In genomic region chr10:29734980-29735627, GRCh38 we compare ENCODE assay signal across 7 cellular contexts.
DNase-seq lines count a peak whose midpoint lies in the region; ATAC-seq and TF ChIP-seq lines count a peak whose summit lies in the region.

No MANE protein-coding gene starts in this region.

- H3K9me3 ChIP-seq in esophagus squamous epithelium (no peaks in the 10 kb centered on the region), subcutaneous abdominal adipose tissue (ENCODE audit: control insufficient read depth in 5 of 5, low read length in 5 of 5) (no peaks in the 10 kb centered on the region)

- H3K27me3 Mint-ChIP-seq in natural killer cell (ENCODE audit: low read depth in 2 of 2): peaks cover 9 to 14% of the 10 kb centered on the region in 2 donors

- intact Hi-C loops in esophagus squamous epithelium (cut with DNase I): loop anchor here (10.0 kb wide), 3 partner anchors 110 to 260 kb away; no protein-coding TSS in a partner anchor
- intact Hi-C loops in natural killer cell (cut with micrococcal nuclease): loop anchor here (1.0 to 10.0 kb wide), 4 partner anchors 50 to 145 kb away; no protein-coding TSS in a partner anchor

- peak overlapping the region; percentile 31 to 80 for H3K27ac Mint-ChIP-seq in natural killer cell

- H3K27ac ChIP-seq in esophagus squamous epithelium: peak overlapping the region; percentile 96 to 100 (median 98)
- peak overlapping the region; percentile 95 for H3K27ac ChIP-seq in subcutaneous abdominal adipose tissue (ENCODE audit: low read depth, low read length)

- no peak for TF ChIP-seq CTCF in esophagus squamous epithelium (IDR thresholded peaks at IDR 0.05)
- no peak for TF ChIP-seq CTCF in natural killer cell (IDR thresholded peaks at IDR 0.05)

- no peaks in the 10 kb centered on the region for H3K27me3 ChIP-seq in esophagus squamous epithelium
- H3K27me3 ChIP-seq in subcutaneous abdominal adipose tissue (ENCODE audit: control insufficient read depth in 5 of 5, insufficient read depth in 4 of 5, low read length in 5 of 5): no peaks in the 10 kb centered on the region

- H3K4me1 ChIP-seq in esophagus squamous epithelium (peaks cover 12 to 61% (median 19%) of the 10 kb centered on the region in 3 donors), subcutaneous abdominal adipose tissue (ENCODE audit: control insufficient read depth in 5 of 5, insufficient read depth in 5 of 5, low read length in 5 of 5) (peaks cover 0 to 23% (median 22%) of the 10 kb centered on the region in 5 donors)

- WGBS in esophagus squamous epithelium, 2 donors: 10% methylated on average over 2 of the region's 77 CpGs; no CpG with 5 or more reads in 1 of the 2 donors

- peaks cover 11 to 43% of the 10 kb centered on the region in 2 donors for H3K4me1 Mint-ChIP-seq in natural killer cell

- DNase-seq in NCI-H146 treated with DMSO at 0.1 percent for 48 hours (lab: John Stamatoyannopoulos, UW; ENCODE audit: unreplicated experiment) (peak; percentile 8), esophagus squamous epithelium (lab: John Stamatoyannopoulos, UW) (no peak), natural killer cell (peak; percentile 49)
- DNase-seq in activated T-cell treated with anti-CD3 and anti-CD28 coated beads, Interleukin-2, amount 50 U/mL, for 1 hour: peak; percentile 67

- H3K36me3 Mint-ChIP-seq in natural killer cell: no peaks in the 10 kb centered on the region

- peak; percentile 68 for ATAC-seq in GM18502 (IDR thresholded peaks at IDR 0.05; ENCODE audit: poor library complexity, unreplicated experiment)
- ATAC-seq in HG02588 (IDR thresholded peaks at IDR 0.05; ENCODE audit: unreplicated experiment): peak; percentile 53
- peak; percentile 39 to 69 (median 57) for ATAC-seq in natural killer cell

- H3K36me3 ChIP-seq in esophagus squamous epithelium (peaks cover 0 to under 1% (median 0%) of the 10 kb centered on the region in 3 donors), subcutaneous abdominal adipose tissue (ENCODE audit: control insufficient read depth in 5 of 5, insufficient read depth in 5 of 5, low read length in 5 of 5) (no peaks in the 10 kb centered on the region)

- H3K4me3 ChIP-seq in esophagus squamous epithelium (peak overlapping the region; percentile 67 to 97 (median 84)), subcutaneous abdominal adipose tissue (ENCODE audit: low read depth in 1 of 5, low read length in 5 of 5) (peak overlapping the region; percentile 79 to 86 (median 79))

- peak overlapping the region; percentile 2 to 91 (median 87) for H3K9ac ChIP-seq in subcutaneous abdominal adipose tissue (ENCODE audit: low read length in 5 of 5)

- peak in 1 of 4 donors; percentile 21 for TF ChIP-seq POLR2A in esophagus squamous epithelium (IDR thresholded peaks at IDR 0.05)

- no peaks in the 10 kb centered on the region for H3K9me3 Mint-ChIP-seq in natural killer cell

- peak overlapping the region; percentile 82 for H3K4me3 Mint-ChIP-seq in natural killer cell
